Comparison of ENCODE assay signal across 8 cellular contexts in the genomic region with DNA sequence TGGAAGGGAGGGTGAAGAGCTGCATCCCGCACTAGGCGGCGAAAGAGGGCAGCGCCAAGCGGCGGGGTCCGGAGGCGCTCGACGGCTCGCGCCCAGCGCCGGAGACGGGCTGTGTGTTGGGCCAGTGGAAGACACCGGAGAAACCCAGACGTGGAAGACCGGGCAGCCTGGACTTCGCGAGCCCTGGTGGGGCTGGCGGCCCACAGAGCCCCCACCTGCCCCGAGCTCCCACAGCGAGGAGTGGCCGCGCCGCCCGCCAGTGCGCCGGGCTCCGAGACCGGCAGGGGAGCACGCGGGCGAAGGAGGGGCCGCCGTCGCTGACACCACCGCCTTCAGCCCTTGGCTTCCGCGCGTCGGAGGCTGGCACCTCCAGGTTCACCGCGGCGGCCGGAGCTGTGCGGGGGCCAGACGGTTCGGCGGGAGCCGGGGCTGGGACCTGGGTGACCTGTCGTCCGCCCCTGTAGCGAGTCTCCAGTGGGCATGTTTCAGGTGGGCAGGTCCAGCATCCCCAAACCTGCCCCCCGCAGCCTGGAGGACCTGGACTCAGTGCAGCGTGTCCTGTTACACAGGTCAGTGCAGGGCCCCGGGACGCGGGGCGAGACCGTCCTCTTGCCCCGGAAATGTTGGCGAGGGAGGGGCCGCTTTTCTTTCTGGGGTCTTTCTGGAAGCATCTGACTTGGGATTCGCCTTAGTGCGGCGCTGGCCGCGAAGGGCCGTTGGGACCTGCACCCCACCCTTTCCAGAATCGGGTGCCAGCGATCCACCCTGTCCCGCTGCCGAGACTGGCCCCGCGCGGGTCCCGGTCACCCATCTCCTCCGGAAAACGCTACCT. TPM values are rescaled to one million over a fixed set of nuclear protein-coding genes. Genes with fewer than 3 reads are reported as not detected.
A peak's percentile ranks its signal among the peaks of the same experiment; 100 is the strongest.
DNase-seq lines count a peak whose midpoint lies in the region; ATAC-seq, FAIRE-seq and TF ChIP-seq lines count a peak whose summit lies in the region.

No MANE protein-coding gene starts in this region.

- no peaks in the 10 kb centered on the region for H3K36me3 ChIP-seq in bronchial epithelial cell (ENCODE audit: control insufficient read depth, insufficient read depth, low read length)

- intact Hi-C loops in activated naive CD4-positive, alpha-beta T cell treated with anti-CD3 and anti-CD28 coated beads for 36 hours (cut with micrococcal nuclease): no loop called here
- intact Hi-C loops in left colon (cut with DNase I, micrococcal nuclease): no loop called here

- DNase-seq in activated naive CD4-positive, alpha-beta T cell treated with anti-CD3 and anti-CD28 coated beads for 36 hours: no peak
- DNase-seq in activated naive CD4-positive, alpha-beta T cell treated with Interleukin-2 at 50 U/mL for 16 hours: no peak
- DNase-seq in NCI-H1092 treated with DMSO at 0.1 percent for 48 hours (lab: John Stamatoyannopoulos, UW) (peak; percentile 42), bronchial epithelial cell (ENCODE audit: low read depth) (peak; percentile 7), left colon (peak; percentile 11 to 27), T1000 (lab: John Stamatoyannopoulos, UW) (no peak)
- DNase-seq in stimulated activated naive B cell treated with anti-CD40 and anti-IgM and Interleukin-4, amounts not matched to agents 10 μg/mL and 1 μg/mL and 100 μg/mL, for 72 hours: no peak

- CTCF ChIA-PET in activated naive CD4-positive, alpha-beta T cell treated with anti-CD3 and anti-CD28 coated beads for 36 hours (lab: Charles Lee): interaction anchor here (0.7 kb wide), 1 partner anchor 197 kb away, joined by 3 read pairs; no protein-coding TSS in a partner anchor

- FAIRE-seq in bronchial epithelial cell (lab: Jason Lieb, UNC): no peak

- peaks cover 8% of the 10 kb centered on the region for H3K4me1 Mint-ChIP-seq in activated naive CD4-positive, alpha-beta T cell treated with anti-CD3 and anti-CD28 coated beads for 36 hours (ENCODE audit: low read depth)
- peaks cover 2 to 12% of the 10 kb centered on the region in 2 donors for H3K4me1 Mint-ChIP-seq in stimulated activated naive B cell treated with anti-CD40 and anti-IgM and Interleukin-4, amounts not matched to agents 10 μg/mL and 1 μg/mL and 100 μg/mL, for 72 hours

- H3K27me3 ChIP-seq in bronchial epithelial cell (ENCODE audit: control insufficient read depth, insufficient read depth, low read length): no peaks in the 10 kb centered on the region

- H3K27ac Mint-ChIP-seq in activated naive CD4-positive, alpha-beta T cell treated with anti-CD3 and anti-CD28 coated beads for 36 hours: no peak overlapping the region
- H3K27ac Mint-ChIP-seq in stimulated activated naive B cell treated with anti-CD40 and anti-IgM and Interleukin-4, amounts not matched to agents 10 μg/mL and 1 μg/mL and 100 μg/mL, for 72 hours: peak overlapping the region; percentile 59

- TF ChIP-seq CTCF in bronchial epithelial cell (IDR thresholded peaks at IDR 0.05; ENCODE audit: insufficient read depth, low read length, severe bottlenecking): peak; percentile 54

- ATAC-seq in left colon (peak; percentile 76), HG03442 (IDR thresholded peaks at IDR 0.05; ENCODE audit: unreplicated experiment) (no peak)
- ATAC-seq in stimulated activated naive B cell treated with anti-CD40 and anti-IgM and Interleukin-4, amounts not matched to agents 10 μg/mL and 1 μg/mL and 100 μg/mL, for 72 hours (replicated peaks): peak; percentile 76 to 78

- peaks cover 4% of the 10 kb centered on the region for H3K9me3 Mint-ChIP-seq in activated naive CD4-positive, alpha-beta T cell treated with anti-CD3 and anti-CD28 coated beads for 36 hours
- H3K9me3 Mint-ChIP-seq in stimulated activated naive B cell treated with anti-CD40 and anti-IgM and Interleukin-4, amounts not matched to agents 10 μg/mL and 1 μg/mL and 100 μg/mL, for 72 hours: peaks cover 2 to 6% of the 10 kb centered on the region in 2 donors

- H3K36me3 Mint-ChIP-seq in activated naive CD4-positive, alpha-beta T cell treated with anti-CD3 and anti-CD28 coated beads for 36 hours (ENCODE audit: low read depth): no peaks in the 10 kb centered on the region
- no peaks in the 10 kb centered on the region for H3K36me3 Mint-ChIP-seq in stimulated activated naive B cell treated with anti-CD40 and anti-IgM and Interleukin-4, amounts not matched to agents 10 μg/mL and 1 μg/mL and 100 μg/mL, for 72 hours

- peak overlapping the region; percentile 66 for H3K4me3 ChIP-seq in bronchial epithelial cell (ENCODE audit: low read depth, low read length)

- H3K4me3 Mint-ChIP-seq in activated naive CD4-positive, alpha-beta T cell treated with anti-CD3 and anti-CD28 coated beads for 36 hours: peak overlapping the region; percentile 52
- peak overlapping the region; percentile 74 to 75 for H3K4me3 Mint-ChIP-seq in stimulated activated naive B cell treated with anti-CD40 and anti-IgM and Interleukin-4, amounts not matched to agents 10 μg/mL and 1 μg/mL and 100 μg/mL, for 72 hours

- H3K27me3 Mint-ChIP-seq in activated naive CD4-positive, alpha-beta T cell treated with anti-CD3 and anti-CD28 coated beads for 36 hours (ENCODE audit: low read depth): peaks cover 32% of the 10 kb centered on the region
- peaks cover 34 to 44% of the 10 kb centered on the region in 2 donors for H3K27me3 Mint-ChIP-seq in stimulated activated naive B cell treated with anti-CD40 and anti-IgM and Interleukin-4, amounts not matched to agents 10 μg/mL and 1 μg/mL and 100 μg/mL, for 72 hours

RNA-seq across cellular contexts. Expression of a gene that starts 9.6 kb away (rescaled TPM):
- total RNA-seq in activated naive CD4-positive, alpha-beta T cell treated with anti-CD3 and anti-CD28 coated beads for 36 hours: under 1 TPM; 0.12 to 0.52 TPM
- total RNA-seq in bronchial epithelial cell: 3.9 and 6.7 TPM in 2 replicates
- 1 to 10 TPM; 3.4 to 3.8 TPM for total RNA-seq in left colon

Comparison
In these comparisons a context has a peak if more than half of its experiments do, and no peak if none do; other contexts are left out.
1. DNase-seq: peak in NCI-H1092 treated with DMSO at 0.1 percent for 48 hours (single experiment), bronchial epithelial cell (single experiment) and left colon (2 of 2); none in activated naive CD4-positive, alpha-beta T cell treated with anti-CD3 and anti-CD28 coated beads for 36 hours (single experiment), activated naive CD4-positive, alpha-beta T cell treated with Interleukin-2 at 50 U/mL for 16 hours (single experiment), stimulated activated naive B cell treated with anti-CD40 and anti-IgM and Interleukin-4, amounts not matched to agents 10 μg/mL and 1 μg/mL and 100 μg/mL, for 72 hours (single experiment) and T1000 (single experiment).